Comparison of ENCODE assay signal across 22 cellular contexts in genomic region chr2:101287303-101287702, GRCh38. TPM values are rescaled to one million over a fixed set of nuclear protein-coding genes. Genes with fewer than 3 reads are reported as not detected.
DNase-seq lines count a peak whose midpoint lies in the region; ATAC-seq, FAIRE-seq and TF ChIP-seq lines count a peak whose summit lies in the region.
"Had no signal": no experiment of that assay in that cellular context is flagged by ENCODE, and none has a peak within 500 bp of the region (broad histone marks: within the 10 kb centered on the region; RNA-seq: fewer than 3 reads in every experiment).

No MANE protein-coding gene starts in this region.

- no peaks in the 10 kb centered on the region for H3K79me2 ChIP-seq in GM12878 (ENCODE audit: control insufficient read depth, insufficient read depth, low read length)

- no peaks in the 10 kb centered on the region for H4K20me1 ChIP-seq in GM12878 (ENCODE audit: control insufficient read depth, insufficient read depth)

- in situ Hi-C loops in GM12878 (cut with MboI), result no loop called here

- H3K27ac Mint-ChIP-seq in activated naive CD8-positive, alpha-beta T cell, result peak overlapping the region; percentile 34
- H3K27ac Mint-ChIP-seq in activated naive CD8-positive, alpha-beta T cell treated with anti-CD3 and anti-CD28 coated beads, Interleukin-2, amount 50 U/mL, for 24 hours, result no peak overlapping the region
- H3K27ac Mint-ChIP-seq in stimulated activated effector memory CD8-positive, alpha-beta T cell treated with anti-CD3 and anti-CD28 coated beads, Interleukin-12 subunit alpha, Interleukin-12 subunit beta, amount 100 ng/mL, for 72 hours, result peak overlapping the region; percentile 34
- H3K27ac Mint-ChIP-seq: GM23338 had no signal

- H3K36me3 ChIP-seq in GM12878 (ENCODE audit: control insufficient read depth in 2 of 2, insufficient read depth in 2 of 2, low read length in 1 of 2) (peaks cover 6 to 13% of the 10 kb centered on the region in 2 experiments), liver (ENCODE audit: control insufficient read depth in 4 of 4, insufficient read depth in 3 of 4, low read depth in 1 of 4, low read length in 3 of 4) (peaks cover 2 to 32% (median 22%) of the 10 kb centered on the region in 4 donors)
- H3K36me3 ChIP-seq: BE2C had no signal

- WGBS in GM12878 (ENCODE audit: insufficient coverage, insufficient replicate concordance, low lambda C conversion rate, missing lambda C conversion rate), result 93% methylated on average over 2 of the region's 2 CpGs
- WGBS in liver, result 50% methylated on average over 2 of the region's 2 CpGs

- no peak overlapping the region for H3K4me2 ChIP-seq in GM12878 (ENCODE audit: control insufficient read depth, insufficient read depth)
- H3K4me2 ChIP-seq: GM23338 had no signal

- H3K27ac ChIP-seq in GM12878 (ENCODE audit: control insufficient read depth, insufficient read depth) (no peak overlapping the region), liver (ENCODE audit: low read depth in 1 of 2, low read length in 2 of 2) (peak overlapping the region; percentile 77 to 86)
- H3K27ac ChIP-seq: HL-60 had no signal

- BruUV-seq in GM12878 (replicated peaks; lab: Mats Ljungman, UMichigan), result TSS peak; percentile 42

- H3K36me3 Mint-ChIP-seq in activated naive CD8-positive, alpha-beta T cell, result peaks cover 13% of the 10 kb centered on the region
- H3K36me3 Mint-ChIP-seq in activated naive CD8-positive, alpha-beta T cell treated with anti-CD3 and anti-CD28 coated beads, Interleukin-2, amount 50 U/mL, for 24 hours (ENCODE audit: low read depth), result peaks cover 48% of the 10 kb centered on the region
- peaks cover 100% of the 10 kb centered on the region for H3K36me3 Mint-ChIP-seq in stimulated activated effector memory CD8-positive, alpha-beta T cell treated with anti-CD3 and anti-CD28 coated beads, Interleukin-12 subunit alpha, Interleukin-12 subunit beta, amount 100 ng/mL, for 72 hours

- peaks cover 27% of the 10 kb centered on the region for H3K4me1 Mint-ChIP-seq in activated naive CD8-positive, alpha-beta T cell (ENCODE audit: low read depth)
- no peaks in the 10 kb centered on the region for H3K4me1 Mint-ChIP-seq in activated naive CD8-positive, alpha-beta T cell treated with anti-CD3 and anti-CD28 coated beads, Interleukin-2, amount 50 U/mL, for 24 hours
- H3K4me1 Mint-ChIP-seq in stimulated activated effector memory CD8-positive, alpha-beta T cell treated with anti-CD3 and anti-CD28 coated beads, Interleukin-12 subunit alpha, Interleukin-12 subunit beta, amount 100 ng/mL, for 72 hours, result peaks cover 11% of the 10 kb centered on the region
- H3K4me1 Mint-ChIP-seq: GM23338 had no signal

- H3K4me1 ChIP-seq in GM12878 (ENCODE audit: control insufficient read depth, insufficient read depth, low read length) (no peaks in the 10 kb centered on the region), liver (ENCODE audit: control insufficient read depth in 4 of 4, insufficient read depth in 4 of 4, low read length in 3 of 4) (peaks cover 3 to 24% (median 9%) of the 10 kb centered on the region in 4 donors)
- H3K4me1 ChIP-seq: BE2C had no signal

- CTCF ChIA-PET in GM12878 (lab: Yijun Ruan, JAX), result no interaction called here

- no peak for TF ChIP-seq RAD21 in GM12878 (IDR thresholded peaks at IDR 0.05; ENCODE audit: insufficient read depth, low read depth, low read length)
- TF ChIP-seq RAD21 in liver (IDR thresholded peaks at IDR 0.05), result peak; percentile 22 to 38

- H3K9me3 ChIP-seq in GM12878 (replicated peaks; ENCODE audit: control insufficient read depth, insufficient read depth, low read length) (no peaks in the 10 kb centered on the region), liver (ENCODE audit: control insufficient read depth in 4 of 4, low read length in 3 of 4) (no peaks in the 10 kb centered on the region)
- H3K9me3 ChIP-seq: BE2C had no signal

- intact Hi-C loops in GM12878 (cut with micrococcal nuclease; ENCODE audit: unreplicated experiment), result no loop called here

- H2AFZ ChIP-seq in GM12878 (ENCODE audit: control insufficient read depth, low read depth, low read length), result no peak overlapping the region
- H2AFZ ChIP-seq: GM23338 had no signal

- FAIRE-seq in GM12878 (lab: Jason Lieb, UNC), result no peak
- FAIRE-seq: A204.1, H54 had no signal

- RAD21 ChIA-PET in GM12878 (lab: Charles Lee; ENCODE audit: unreplicated experiment), result no interaction called here

- H3K9me3 Mint-ChIP-seq in activated naive CD8-positive, alpha-beta T cell (ENCODE audit: low read depth), result no peaks in the 10 kb centered on the region
- H3K9me3 Mint-ChIP-seq in activated naive CD8-positive, alpha-beta T cell treated with anti-CD3 and anti-CD28 coated beads, Interleukin-2, amount 50 U/mL, for 24 hours, result no peaks in the 10 kb centered on the region
- no peaks in the 10 kb centered on the region for H3K9me3 Mint-ChIP-seq in stimulated activated effector memory CD8-positive, alpha-beta T cell treated with anti-CD3 and anti-CD28 coated beads, Interleukin-12 subunit alpha, Interleukin-12 subunit beta, amount 100 ng/mL, for 72 hours
- H3K9me3 Mint-ChIP-seq: CD4-positive, alpha-beta memory T cell; GM23338 had no signal

- POLR2A ChIA-PET in GM12878 (lab: Charles Lee), result interaction anchor here (1.2 kb wide), 1 partner anchor 14 kb away, joined by 4 read pairs; no protein-coding TSS in a partner anchor

- H3K9ac ChIP-seq in GM12878 (ENCODE audit: control insufficient read depth, insufficient read depth, low read length) (no peak overlapping the region), liver (ENCODE audit: low read depth in 1 of 2, low read length in 2 of 2) (peak overlapping the region in 1 of 2 donors; percentile 87)

- H3K27me3 ChIP-seq in GM12878 (replicated peaks in 1 of 2; ENCODE audit: control insufficient read depth in 2 of 2, insufficient read depth in 2 of 2, low read length in 1 of 2), result no peaks in the 10 kb centered on the region
- H3K27me3 ChIP-seq in liver (ENCODE audit: control insufficient read depth in 4 of 4, insufficient read depth in 4 of 4, low read length in 3 of 4), result no peaks in the 10 kb centered on the region
- H3K27me3 ChIP-seq: BE2C had no signal

- no peak overlapping the region for H3K4me3 Mint-ChIP-seq in activated naive CD8-positive, alpha-beta T cell
- no peak overlapping the region for H3K4me3 Mint-ChIP-seq in activated naive CD8-positive, alpha-beta T cell treated with anti-CD3 and anti-CD28 coated beads, Interleukin-2, amount 50 U/mL, for 24 hours
- H3K4me3 Mint-ChIP-seq in stimulated activated effector memory CD8-positive, alpha-beta T cell treated with anti-CD3 and anti-CD28 coated beads, Interleukin-12 subunit alpha, Interleukin-12 subunit beta, amount 100 ng/mL, for 72 hours, result no peak overlapping the region
- H3K4me3 Mint-ChIP-seq: CD4-positive, alpha-beta memory T cell; GM23338 had no signal

- no peak for TF ChIP-seq CTCF in GM12878 (IDR thresholded peaks at IDR 0.05 in 2 of 3, conservative IDR thresholded peaks at IDR 0.05 in 1 of 3; ENCODE audit: control insufficient read depth in 2 of 3, extremely low read depth in 1 of 3, insufficient read depth in 1 of 3, low read depth in 3 of 3, low read length in 3 of 3)
- no peak for TF ChIP-seq CTCF in liver (IDR thresholded peaks at IDR 0.05; ENCODE audit: low read depth, low read length, missing input control)

- DNase-seq in activated naive CD8-positive, alpha-beta T cell treated with anti-CD3 and anti-CD28 coated beads, Interleukin-2, amount 50 U/mL, for 24 hours, result no peak
- DNase-seq in GM12878 (ENCODE audit: low read depth, low spot score) (no peak), RPMI8226 (no peak), SIG-M5 treated with dmso at 0.1 percent for 504 hours (lab: John Stamatoyannopoulos, UW; ENCODE audit: unreplicated experiment) (no peak)
- DNase-seq in stimulated activated effector memory CD8-positive, alpha-beta T cell treated with anti-CD3 and anti-CD28 coated beads, Interleukin-12 subunit alpha, Interleukin-12 subunit beta, amount 100 ng/mL, for 72 hours (ENCODE audit: low spot score in 2 of 2), result no peak
- DNase-seq: ACHN; BE2C; C1 segment of cervical spinal cord; Calu3; CD4-positive, alpha-beta memory T cell; DMS79 treated with DMSO at 0.1 percent for 48 hours; GF-D8; HCEC 1CT; IMR-90; KBM-7 had no signal

- ATAC-seq in activated naive CD8-positive, alpha-beta T cell treated with anti-CD3 and anti-CD28 coated beads, Interleukin-2, amount 50 U/mL, for 24 hours, result no peak
- ATAC-seq in GM12878 (no peak), GM21737 (IDR thresholded peaks at IDR 0.05; ENCODE audit: unreplicated experiment) (no peak)
- ATAC-seq in stimulated activated effector memory CD8-positive, alpha-beta T cell treated with anti-CD3 and anti-CD28 coated beads, Interleukin-12 subunit alpha, Interleukin-12 subunit beta, amount 100 ng/mL, for 72 hours, result no peak
- ATAC-seq: GM23338 had no signal

- H3K4me3 ChIP-seq in GM12878 (no peak overlapping the region), liver (ENCODE audit: low read depth in 1 of 3, low read length in 3 of 3) (no peak overlapping the region)
- H3K4me3 ChIP-seq: GM23338 had no signal

- no peaks in the 10 kb centered on the region for H3K27me3 Mint-ChIP-seq in activated naive CD8-positive, alpha-beta T cell
- no peaks in the 10 kb centered on the region for H3K27me3 Mint-ChIP-seq in activated naive CD8-positive, alpha-beta T cell treated with anti-CD3 and anti-CD28 coated beads, Interleukin-2, amount 50 U/mL, for 24 hours
- H3K27me3 Mint-ChIP-seq: CD4-positive, alpha-beta memory T cell had no signal

- TF ChIP-seq POLR2A in GM12878 (IDR thresholded peaks at IDR 0.05; ENCODE audit: low read depth, low read length), result no peak

- no peak for TF ChIP-seq EP300 in GM12878 (IDR thresholded peaks at IDR 0.05; ENCODE audit: borderline replicate concordance in 1 of 2, control insufficient read depth in 1 of 2, low read depth in 2 of 2, low read length in 2 of 2)

- SMC1A ChIA-PET in GM12878 (lab: Charles Lee; ENCODE audit: uncharacterized antibody, unreplicated experiment), result no interaction called here

RNA-seq across cellular contexts. Expression of gene RNF149, which starts 21.2 kb away (rescaled TPM):
- 177 and 185 TPM in 2 replicates for total RNA-seq in GM12878 (2013; cell fraction: nucleolus; rRNA removed)
- 18.0 and 18.2 TPM in 2 replicates for total RNA-seq in GM12878 (2014; rRNA removed)
- 16.6 and 18.2 TPM in 2 replicates for total RNA-seq in GM12878 (2014; rRNA removed; fragmentation: Illumina TruSeq; extraction: Trizol)
- 13.9 and 15.6 TPM in 2 replicates for total RNA-seq in GM12878 (2021)
- 14.2 TPM for polyA plus RNA-seq in GM12878 (2011; ENCODE audit: low read depth)
- polyA plus RNA-seq in GM12878 (2011; rRNA removed), result 38.4 and 56.1 TPM in 2 replicates
- polyA plus RNA-seq in GM12878 (2011; cell fraction: cytosol; rRNA removed), result 14.0 and 18.0 TPM in 2 replicates
- polyA plus RNA-seq in GM12878 (2011; cell fraction: nucleus; rRNA removed), result 35.9 and 42.0 TPM in 2 replicates
- polyA plus RNA-seq in GM12878 (2012), result 14.4 and 17.8 TPM in 2 replicates
- polyA plus RNA-seq in GM12878 (2014; fragmentation: Illumina TruSeq; extraction: Trizol), result 12.7 and 18.7 TPM in 2 replicates
- polyA plus RNA-seq in GM12878 (2014; fragmentation: Nextera tagmentation; extraction: Ambion mirVana), result 1 to 10 TPM; 5.2 to 7.7 TPM
- 13.9 and 16.0 TPM in 2 replicates for polyA plus RNA-seq in GM12878 (2014; rRNA removed)
- 10 to 100 TPM; 18.4 to 19.9 TPM for polyA plus RNA-seq in GM12878 (2016; fragmentation: Nextera tagmentation; extraction: Ambion mirVana)
- polyA minus RNA-seq in GM12878 (2011; rRNA and poly(A)+ RNA removed), result 21.9 and 26.5 TPM in 2 replicates
- 11.4 and 11.5 TPM in 2 replicates for polyA minus RNA-seq in GM12878 (2011; cell fraction: cytosol; rRNA and poly(A)+ RNA removed)
- polyA minus RNA-seq in GM12878 (2011; cell fraction: nucleus; rRNA and poly(A)+ RNA removed), result 26.0 and 37.4 TPM in 2 replicates
- 10 to 100 TPM; 32.4 to 54.7 TPM for total RNA-seq in liver
- 10 to 100 TPM; 14.1 to 25.8 TPM for polyA plus RNA-seq in liver

RNA-seq across cellular contexts. Expression of gene CNOT11, which starts 34.6 kb away (rescaled TPM):
- 27.3 and 30.2 TPM in 2 replicates for total RNA-seq in GM12878 (2013; cell fraction: nucleolus; rRNA removed)
- 54.2 and 59.0 TPM in 2 replicates for total RNA-seq in GM12878 (2014; rRNA removed)
- total RNA-seq in GM12878 (2014; rRNA removed; fragmentation: Illumina TruSeq; extraction: Trizol), result 52.5 and 57.8 TPM in 2 replicates
- 44.1 and 45.9 TPM in 2 replicates for total RNA-seq in GM12878 (2021)
- 23.4 TPM for polyA plus RNA-seq in GM12878 (2011; ENCODE audit: low read depth)
- polyA plus RNA-seq in GM12878 (2011; rRNA removed), result 85.8 and 111 TPM in 2 replicates
- polyA plus RNA-seq in GM12878 (2011; cell fraction: cytosol; rRNA removed), result 78.2 and 118 TPM in 2 replicates
- polyA plus RNA-seq in GM12878 (2011; cell fraction: nucleus; rRNA removed), result 73.7 and 80.5 TPM in 2 replicates
- polyA plus RNA-seq in GM12878 (2012), result 24.6 and 29.6 TPM in 2 replicates
- polyA plus RNA-seq in GM12878 (2014; fragmentation: Illumina TruSeq; extraction: Trizol), result 97.2 and 135 TPM in 2 replicates
- polyA plus RNA-seq in GM12878 (2014; fragmentation: Nextera tagmentation; extraction: Ambion mirVana), result 10 to 100 TPM; 10.8 to 15.7 TPM
- polyA plus RNA-seq in GM12878 (2014; rRNA removed), result 39.2 and 44.1 TPM in 2 replicates
- polyA plus RNA-seq in GM12878 (2016; fragmentation: Nextera tagmentation; extraction: Ambion mirVana), result 10 to 100 TPM; 47.4 to 53.5 TPM
- polyA minus RNA-seq in GM12878 (2011; rRNA and poly(A)+ RNA removed), result 90.4 and 123 TPM in 2 replicates
- 26.5 and 35.5 TPM in 2 replicates for polyA minus RNA-seq in GM12878 (2011; cell fraction: cytosol; rRNA and poly(A)+ RNA removed)
- 12.6 and 20.3 TPM in 2 replicates for polyA minus RNA-seq in GM12878 (2011; cell fraction: nucleus; rRNA and poly(A)+ RNA removed)
- total RNA-seq in liver, result 10 to 100 TPM; 12.7 to 14.3 TPM
- polyA plus RNA-seq in liver, result 10 to 100 TPM in 1 of 2 donors, 1 to 10 TPM in 1; 9.8 to 14.3 TPM
